In genomic region chr4:137927972-137928371, GRCh38 we compare ENCODE assay signal across 29 cellular contexts.
"Had no signal": no experiment of that assay in that cellular context is flagged by ENCODE, and none has a peak within 500 bp of the region (broad histone marks: within the 10 kb centered on the region; RNA-seq: fewer than 3 reads in every experiment).

No MANE protein-coding gene starts in this region.

- DNase-seq: activated effector memory CD4-positive, alpha-beta T cell treated with anti-CD3 and anti-CD28 coated beads, Interleukin-2, amount 50 U/mL, for 16 hours; activated effector memory CD4-positive, alpha-beta T cell treated with Interleukin-2 at 50 U/mL for 16 hours; activated gamma-delta T cell; activated gamma-delta T cell treated with Interleukin-2 at 50 U/mL for 16 hours; activated naive CD4-positive, alpha-beta T cell; activated naive CD4-positive, alpha-beta T cell treated with anti-CD3 and anti-CD28 coated beads for 36 hours; activated naive CD4-positive, alpha-beta T cell treated with anti-CD3 and anti-CD28 coated beads, Interleukin-2, amount 10 ng/mL, durations not matched to agents 7 days and 5 days; activated naive CD4-positive, alpha-beta T cell treated with anti-CD3 and anti-CD28 coated beads, Interleukin-2, amount 50 U/mL, for 16 hours; activated naive CD4-positive, alpha-beta T cell treated with Interleukin-2 at 50 U/mL for 16 hours; activated naive CD8-positive, alpha-beta T cell treated with anti-CD3 and anti-CD28 coated beads for 36 hours; activated naive CD8-positive, alpha-beta T cell treated with anti-CD3 and anti-CD28 coated beads, Interleukin-2, amount 10 ng/mL, durations not matched to agents 7 days and 5 days; activated naive CD8-positive, alpha-beta T cell treated with anti-CD3 and anti-CD28 coated beads, Interleukin-2, amount 50 U/mL, for 24 hours; activated T-cell treated with anti-CD3 and anti-CD28 coated beads, Interleukin-2, amount 50 U/mL, for 1 hour; activated T-cell treated with anti-CD3 and anti-CD28 coated beads, Interleukin-2, amount 50 U/mL, for 24 hours; activated T-cell treated with anti-CD3 and anti-CD28 coated beads, Interleukin-2, amount 50 U/mL, for 4 hours; activated T-cell treated with anti-CD3 and anti-CD28 coated beads, Interleukin-2, amount 50 U/mL, for 48 hours; activated T-cell treated with anti-CD3 and anti-CD28 coated beads, Interleukin-2, amount 50 U/mL, for 72 hours; adrenal gland; amniotic stem cell; amygdala; anterior cingulate cortex; aorta; body of pancreas; brain microvascular endothelial cell; caudate nucleus; central memory CD4-positive, alpha-beta T cell; cerebellar nuclear complex had no signal

- ATAC-seq: activated naive CD4-positive, alpha-beta T cell treated with anti-CD3 and anti-CD28 coated beads, Interleukin-2, amount 50 U/mL, for 72 hours; activated naive CD8-positive, alpha-beta T cell treated with anti-CD3 and anti-CD28 coated beads, Interleukin-2, amount 50 U/mL, for 24 hours; activated T-cell treated with anti-CD3 and anti-CD28 coated beads, Interleukin-2, amount 50 U/mL, for 4 hours; activated T-cell treated with anti-CD3 and anti-CD28 coated beads, Interleukin-2, amount 50 U/mL, for 72 hours; activated T-helper 17 cell treated with anti-CD3 and anti-CD28 coated beads, Interleukin-2, amount 50 U/mL, for 72 hours; body of pancreas had no signal
